In the genomic region with DNA sequence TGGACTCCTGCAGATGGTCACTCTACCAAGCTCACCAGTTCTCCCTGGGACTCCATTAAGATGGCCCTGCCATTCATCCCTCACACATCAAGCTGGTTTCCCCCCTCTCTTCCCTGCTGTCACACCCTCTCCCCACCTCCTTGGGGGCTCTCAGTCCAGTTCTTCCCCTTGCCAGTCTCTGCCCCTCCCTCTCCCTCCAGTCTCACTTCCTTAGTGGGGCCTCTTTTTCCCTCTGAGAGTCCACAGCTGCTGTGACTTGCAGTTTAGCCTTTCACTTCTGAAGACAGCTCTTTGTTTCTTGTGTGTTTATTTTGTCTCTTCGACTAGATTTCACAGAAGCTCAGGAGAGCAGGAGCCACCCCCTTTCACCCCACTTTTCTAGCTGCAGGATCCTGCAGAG, we compare ENCODE assay signal across 7 cellular contexts.
DNase-seq lines count a peak whose midpoint lies in the region; ATAC-seq and TF ChIP-seq lines count a peak whose summit lies in the region.

No MANE protein-coding gene starts in this region.

- peak overlapping the region in 1 of 2 experiments; percentile 14 for H3K4me3 ChIP-seq in neutrophil (ENCODE audit: low read depth in 1 of 2, low read length in 1 of 2)

- DNase-seq in OCI-M1 (lab: John Stamatoyannopoulos, UW) (peak; percentile 10), NCI-H2107 treated with DMSO at 0.1 percent for 48 hours (lab: John Stamatoyannopoulos, UW; ENCODE audit: unreplicated experiment) (no peak), NCI-H69 (lab: John Stamatoyannopoulos, UW) (no peak), HUDEP-2 (lab: John Stamatoyannopoulos, UW; ENCODE audit: unreplicated experiment in 76 of 76) (no peak)

- peak; percentile 50 for ATAC-seq in GM19043 (IDR thresholded peaks at IDR 0.05; ENCODE audit: low read depth, unreplicated experiment)
- peak; percentile 39 for ATAC-seq in HG02852 (IDR thresholded peaks at IDR 0.05; ENCODE audit: unreplicated experiment)

- H3K9me3 ChIP-seq in neutrophil, result no peaks in the 10 kb centered on the region

- TF ChIP-seq CTCF in neutrophil (IDR thresholded peaks at IDR 0.05), result no peak

- H3K4me1 ChIP-seq in neutrophil (ENCODE audit: control insufficient read depth in 1 of 2, insufficient read depth in 1 of 2, low read depth in 1 of 2, low read length in 1 of 2), result peaks cover 52 to 65% of the 10 kb centered on the region in 2 experiments

- H3K27me3 ChIP-seq in neutrophil, result no peaks in the 10 kb centered on the region

- H3K36me3 ChIP-seq in neutrophil, result peaks cover 28% of the 10 kb centered on the region

- peak overlapping the region; percentile 75 for H3K27ac ChIP-seq in neutrophil
